Comparison of ENCODE assay signal across 1 cellular context in the genomic region with DNA sequence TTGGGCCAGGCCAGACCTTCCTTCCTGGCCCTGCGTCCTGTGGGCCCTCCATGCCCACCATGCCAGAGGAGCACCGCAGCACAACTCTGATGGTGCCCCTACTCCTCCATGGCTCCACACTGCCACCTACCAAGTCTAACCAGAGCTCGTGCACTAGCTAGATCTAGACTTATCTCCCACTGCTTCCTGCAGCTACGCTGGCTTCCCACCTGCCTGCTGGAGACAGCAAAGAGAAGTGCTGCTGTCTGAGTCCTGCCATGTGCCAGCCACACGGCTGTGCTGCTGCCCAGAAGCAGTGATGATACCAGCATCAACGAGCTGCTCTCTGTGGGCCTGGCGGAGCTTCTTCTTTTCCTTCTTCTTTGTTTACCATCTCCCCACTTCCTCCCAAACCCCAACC.
TF ChIP-seq lines count a peak whose summit lies in the region.

No MANE protein-coding gene starts in this region.

TF ChIP-seq in GM23338, 12 proteins besides CTCF, POLR2A, EP300 and RAD21 (continued from another document):
- TF ChIP-seq, protein P1, sequence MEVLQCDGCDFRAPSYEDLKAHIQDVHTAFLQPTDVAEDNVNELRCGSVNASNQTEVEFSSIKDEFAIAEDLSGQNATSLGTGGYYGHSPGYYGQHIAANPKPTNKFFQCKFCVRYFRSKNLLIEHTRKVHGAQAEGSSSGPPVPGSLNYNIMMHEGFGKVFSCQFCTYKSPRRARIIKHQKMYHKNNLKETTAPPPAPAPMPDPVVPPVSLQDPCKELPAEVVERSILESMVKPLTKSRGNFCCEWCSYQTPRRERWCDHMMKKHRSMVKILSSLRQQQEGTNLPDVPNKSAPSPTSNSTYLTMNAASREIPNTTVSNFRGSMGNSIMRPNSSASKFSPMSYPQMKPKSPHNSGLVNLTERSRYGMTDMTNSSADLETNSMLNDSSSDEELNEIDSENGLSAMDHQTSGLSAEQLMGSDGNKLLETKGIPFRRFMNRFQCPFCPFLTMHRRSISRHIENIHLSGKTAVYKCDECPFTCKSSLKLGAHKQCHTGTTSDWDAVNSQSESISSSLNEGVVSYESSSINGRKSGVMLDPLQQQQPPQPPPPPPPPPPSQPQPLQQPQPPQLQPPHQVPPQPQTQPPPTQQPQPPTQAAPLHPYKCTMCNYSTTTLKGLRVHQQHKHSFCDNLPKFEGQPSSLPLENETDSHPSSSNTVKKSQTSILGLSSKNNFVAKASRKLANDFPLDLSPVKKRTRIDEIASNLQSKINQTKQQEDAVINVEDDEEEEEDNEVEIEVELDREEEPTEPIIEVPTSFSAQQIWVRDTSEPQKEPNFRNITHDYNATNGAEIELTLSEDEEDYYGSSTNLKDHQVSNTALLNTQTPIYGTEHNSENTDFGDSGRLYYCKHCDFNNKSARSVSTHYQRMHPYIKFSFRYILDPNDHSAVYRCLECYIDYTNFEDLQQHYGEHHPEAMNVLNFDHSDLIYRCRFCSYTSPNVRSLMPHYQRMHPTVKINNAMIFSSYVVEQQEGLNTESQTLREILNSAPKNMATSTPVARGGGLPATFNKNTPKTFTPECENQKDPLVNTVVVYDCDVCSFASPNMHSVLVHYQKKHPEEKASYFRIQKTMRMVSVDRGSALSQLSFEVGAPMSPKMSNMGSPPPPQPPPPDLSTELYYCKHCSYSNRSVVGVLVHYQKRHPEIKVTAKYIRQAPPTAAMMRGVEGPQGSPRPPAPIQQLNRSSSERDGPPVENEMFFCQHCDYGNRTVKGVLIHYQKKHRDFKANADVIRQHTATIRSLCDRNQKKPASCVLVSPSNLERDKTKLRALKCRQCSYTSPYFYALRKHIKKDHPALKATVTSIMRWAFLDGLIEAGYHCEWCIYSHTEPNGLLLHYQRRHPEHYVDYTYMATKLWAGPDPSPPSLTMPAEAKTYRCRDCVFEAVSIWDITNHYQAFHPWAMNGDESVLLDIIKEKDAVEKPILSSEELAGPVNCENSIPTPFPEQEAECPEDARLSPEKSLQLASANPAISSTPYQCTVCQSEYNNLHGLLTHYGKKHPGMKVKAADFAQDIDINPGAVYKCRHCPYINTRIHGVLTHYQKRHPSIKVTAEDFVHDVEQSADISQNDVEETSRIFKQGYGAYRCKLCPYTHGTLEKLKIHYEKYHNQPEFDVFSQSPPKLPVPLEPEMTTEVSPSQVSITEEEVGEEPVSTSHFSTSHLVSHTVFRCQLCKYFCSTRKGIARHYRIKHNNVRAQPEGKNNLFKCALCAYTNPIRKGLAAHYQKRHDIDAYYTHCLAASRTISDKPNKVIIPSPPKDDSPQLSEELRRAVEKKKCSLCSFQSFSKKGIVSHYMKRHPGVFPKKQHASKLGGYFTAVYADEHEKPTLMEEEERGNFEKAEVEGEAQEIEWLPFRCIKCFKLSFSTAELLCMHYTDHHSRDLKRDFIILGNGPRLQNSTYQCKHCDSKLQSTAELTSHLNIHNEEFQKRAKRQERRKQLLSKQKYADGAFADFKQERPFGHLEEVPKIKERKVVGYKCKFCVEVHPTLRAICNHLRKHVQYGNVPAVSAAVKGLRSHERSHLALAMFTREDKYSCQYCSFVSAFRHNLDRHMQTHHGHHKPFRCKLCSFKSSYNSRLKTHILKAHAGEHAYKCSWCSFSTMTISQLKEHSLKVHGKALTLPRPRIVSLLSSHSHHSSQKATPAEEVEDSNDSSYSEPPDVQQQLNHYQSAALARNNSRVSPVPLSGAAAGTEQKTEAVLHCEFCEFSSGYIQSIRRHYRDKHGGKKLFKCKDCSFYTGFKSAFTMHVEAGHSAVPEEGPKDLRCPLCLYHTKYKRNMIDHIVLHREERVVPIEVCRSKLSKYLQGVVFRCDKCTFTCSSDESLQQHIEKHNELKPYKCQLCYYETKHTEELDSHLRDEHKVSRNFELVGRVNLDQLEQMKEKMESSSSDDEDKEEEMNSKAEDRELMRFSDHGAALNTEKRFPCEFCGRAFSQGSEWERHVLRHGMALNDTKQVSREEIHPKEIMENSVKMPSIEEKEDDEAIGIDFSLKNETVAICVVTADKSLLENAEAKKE (CRISPR knock-in tag; IDR thresholded peaks at IDR 0.05) = no peak
- no peak for TF ChIP-seq STAT1 (IDR thresholded peaks at IDR 0.05; ENCODE audit: unreplicated experiment)
- no peak for TF ChIP-seq JUNB (IDR thresholded peaks at IDR 0.05; ENCODE audit: unreplicated experiment)
- no peak for TF ChIP-seq EZH2 (IDR thresholded peaks at IDR 0.05; ENCODE audit: low read depth, unreplicated experiment)
- no peak for TF ChIP-seq NANOG (IDR thresholded peaks at IDR 0.05; ENCODE audit: borderline replicate concordance)
- TF ChIP-seq POLR2AphosphoS5 (IDR thresholded peaks at IDR 0.05; ENCODE audit: low read depth) = no peak
- no peak for TF ChIP-seq ETS1 (IDR thresholded peaks at IDR 0.05)
- TF ChIP-seq CREB1 (CRISPR knock-in tag; IDR thresholded peaks at IDR 0.05; ENCODE audit: low read depth) = no peak
- no peak for TF ChIP-seq ZNF114 (CRISPR knock-in tag; IDR thresholded peaks at IDR 0.05)
- no peak for TF ChIP-seq ZNF331 (CRISPR knock-in tag; IDR thresholded peaks at IDR 0.05; ENCODE audit: low read depth)
